ENCODE assay signal across 15 cellular contexts in the genomic region with DNA sequence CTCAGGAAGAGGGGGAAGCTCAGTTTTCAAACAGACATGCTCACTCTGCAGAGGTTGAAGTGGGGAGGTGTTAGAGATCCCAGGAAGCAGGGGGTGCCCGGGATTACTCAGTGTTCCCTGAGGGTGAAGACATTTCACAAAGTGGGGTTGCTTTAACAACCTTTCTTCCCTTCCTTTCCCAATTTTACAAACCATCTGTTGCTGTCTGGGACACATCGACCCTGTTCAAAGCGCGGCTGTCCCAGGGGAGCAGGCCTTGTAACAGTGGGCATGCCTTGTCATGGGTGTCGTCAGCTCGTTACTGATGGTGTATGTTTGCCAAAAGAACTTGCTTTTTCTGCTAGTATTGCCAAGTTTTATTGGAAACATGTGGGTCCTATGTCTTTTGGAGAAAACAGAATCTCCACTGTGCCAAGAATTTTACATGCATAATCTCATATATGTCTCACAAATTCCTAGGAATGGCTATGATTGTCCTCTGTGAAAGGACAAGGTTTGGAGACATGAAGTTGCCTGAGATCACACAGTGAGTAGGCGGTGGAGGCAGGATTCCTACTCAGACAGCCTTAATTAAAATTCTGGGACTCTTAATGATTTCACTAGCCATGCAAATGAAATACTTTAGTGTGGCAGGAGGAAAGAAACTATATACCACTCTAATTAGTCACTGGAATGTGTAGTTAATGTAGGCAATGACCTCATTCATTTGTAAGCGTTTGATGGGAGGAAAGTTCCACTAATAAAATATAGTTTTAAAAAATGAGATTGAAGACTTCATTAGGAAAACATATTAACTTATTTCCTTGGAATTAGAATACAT.
DNase-seq lines count a peak whose midpoint lies in the region; ATAC-seq and TF ChIP-seq lines count a peak whose summit lies in the region.
"Had no signal": no experiment of that assay in that cellular context is flagged by ENCODE, and none has a peak within 500 bp of the region (broad histone marks: within the 10 kb centered on the region; RNA-seq: fewer than 3 reads in every experiment).

No MANE protein-coding gene starts in this region.

- H3K4me1 Mint-ChIP-seq in nephron: peaks cover 43% of the 10 kb centered on the region
- no peaks in the 10 kb centered on the region for H3K4me1 Mint-ChIP-seq in activated CD4-positive, alpha-beta T cell treated with anti-CD3 and anti-CD28 coated beads, Interleukin-2, amount 10 ng/mL, durations not matched to agents 24 days and 14 days

- H3K4me3 ChIP-seq in AG10803 (ENCODE audit: low read length): no peak overlapping the region
- H3K4me3 ChIP-seq: MG63 had no signal

- TF ChIP-seq CTCF in AG10803 (conservative IDR thresholded peaks at IDR 0.05; ENCODE audit: low read length) (no peak), nephron (IDR thresholded peaks at IDR 0.05; ENCODE audit: unreplicated experiment in 3 of 3) (no peak)

- DNase-seq in AG10803 (ENCODE audit: low read depth) (peak; percentile 86), RKO (ENCODE audit: low spot score) (peak; percentile 27), epithelial cell of prostate (ENCODE audit: low read depth, low spot score) (peak; percentile 22), substantia nigra (lab: John Stamatoyannopoulos, UW) (no peak)
- no peak for DNase-seq in activated CD4-positive, alpha-beta T cell treated with anti-CD3 and anti-CD28 coated beads, Interleukin-2, amount 10 ng/mL, durations not matched to agents 24 days and 14 days
- DNase-seq: activated CD4-positive, alpha-beta T cell treated with anti-CD3 and anti-CD28 coated beads for 48 hours; AML-193; H7; left colon; MG63; NCI-H69 had no signal

- H3K27ac ChIP-seq in epithelial cell of prostate (peak overlapping the region; percentile 22), substantia nigra (ENCODE audit: low read depth, low read length, poor library complexity, severe bottlenecking) (no peak overlapping the region)
- H3K27ac ChIP-seq: parathyroid adenoma had no signal

- ATAC-seq in HG02981 (IDR thresholded peaks at IDR 0.05; ENCODE audit: unreplicated experiment): no peak
- ATAC-seq in GM18520 (IDR thresholded peaks at IDR 0.05; ENCODE audit: unreplicated experiment): no peak
- ATAC-seq: left colon had no signal

- H3K27me3 Mint-ChIP-seq in nephron (ENCODE audit: low read depth): peaks cover 6% of the 10 kb centered on the region
- H3K27me3 Mint-ChIP-seq in activated CD4-positive, alpha-beta T cell treated with anti-CD3 and anti-CD28 coated beads, Interleukin-2, amount 10 ng/mL, durations not matched to agents 24 days and 14 days: peaks cover 8% of the 10 kb centered on the region

- H3K27ac Mint-ChIP-seq in nephron: peak overlapping the region; percentile 54 to 86 (median 64)
- H3K27ac Mint-ChIP-seq in activated CD4-positive, alpha-beta T cell treated with anti-CD3 and anti-CD28 coated beads, Interleukin-2, amount 10 ng/mL, durations not matched to agents 24 days and 14 days: no peak overlapping the region

- intact Hi-C loops in activated CD4-positive, alpha-beta T cell treated with anti-CD3 and anti-CD28 coated beads, Interleukin-2, amount 10 ng/mL, durations not matched to agents 24 days and 14 days (cut with micrococcal nuclease): no loop called here

- no peak overlapping the region for H3K4me3 Mint-ChIP-seq in nephron
- H3K4me3 Mint-ChIP-seq in activated CD4-positive, alpha-beta T cell treated with anti-CD3 and anti-CD28 coated beads, Interleukin-2, amount 10 ng/mL, durations not matched to agents 24 days and 14 days: no peak overlapping the region

- no peaks in the 10 kb centered on the region for H3K9me3 Mint-ChIP-seq in nephron
- peaks cover 11% of the 10 kb centered on the region for H3K9me3 Mint-ChIP-seq in activated CD4-positive, alpha-beta T cell treated with anti-CD3 and anti-CD28 coated beads, Interleukin-2, amount 10 ng/mL, durations not matched to agents 24 days and 14 days

- H3K36me3 Mint-ChIP-seq in nephron (ENCODE audit: low read depth): no peaks in the 10 kb centered on the region
- H3K36me3 Mint-ChIP-seq in activated CD4-positive, alpha-beta T cell treated with anti-CD3 and anti-CD28 coated beads, Interleukin-2, amount 10 ng/mL, durations not matched to agents 24 days and 14 days (ENCODE audit: low read depth): no peaks in the 10 kb centered on the region

Comparison
In these comparisons a context has a peak if more than half of its experiments do, and no peak if none do; other contexts are left out.
1. DNase-seq: peak in AG10803 (single experiment), RKO (single experiment) and epithelial cell of prostate (single experiment); none in substantia nigra (0 of 49) and activated CD4-positive, alpha-beta T cell treated with anti-CD3 and anti-CD28 coated beads, Interleukin-2, amount 10 ng/mL, durations not matched to agents 24 days and 14 days (single experiment).